23 cellular contexts compared by ENCODE assay signal in genomic region chr2:196739031-196739430, GRCh38.
"Had no signal": no experiment of that assay in that cellular context is flagged by ENCODE, and none has a peak within 500 bp of the region (broad histone marks: within the 10 kb centered on the region; RNA-seq: fewer than 3 reads in every experiment).

No MANE protein-coding gene starts in this region.

- DNase-seq: natural killer cell; occipital lobe; ovary; posterior cingulate gyrus; psoas muscle; right cardiac atrium; spleen; stimulated activated CD4-positive, alpha-beta T cell treated with anti-CD3 and anti-CD28 coated beads, Interleukin-12 subunit alpha, Interleukin-12 subunit beta, amount 100 ng/mL, for 4 hours; stimulated activated CD4-positive, alpha-beta T cell treated with anti-CD3 and anti-CD28 coated beads, Interleukin-1b, Interleukin-23, amount 100 ng/mL, for 48 hours; stimulated activated CD4-positive, alpha-beta T cell treated with anti-CD3 and anti-CD28 coated beads, Interleukin-4, amount 100 ng/mL, for 1 hour; stimulated activated CD4-positive, alpha-beta T cell treated with anti-CD3 and anti-CD28 coated beads, Interleukin-4, amount 100 ng/mL, for 4 hours; stimulated activated CD8-positive, alpha-beta memory T cell treated with anti-CD3 and anti-CD28 coated beads, Interleukin-4, amount 100 ng/mL, for 48 hours; stimulated activated naive CD4-positive, alpha-beta T cell; stimulated activated naive CD8-positive, alpha-beta T cell treated with anti-CD3 and anti-CD28 coated beads, Interleukin-15, amount 100 ng/mL, for 72 hours; stimulated activated naive CD8-positive, alpha-beta T cell treated with anti-CD3 and anti-CD28 coated beads, Interleukin-15, Interleukin-2, amounts not matched to agents 100 U/mL and 50 U/mL, for 24 hours; substantia nigra; testis; tibial artery; transverse colon; upper lobe of right lung; uterus had no signal

- ATAC-seq: natural killer cell; psoas muscle; right cardiac atrium; sciatic nerve; stimulated activated memory B cell treated with anti-CD40 and anti-IgM and Interleukin-4, amounts not matched to agents 10 μg/mL and 1 μg/mL and 100 μg/mL, for 72 hours; stimulated activated naive CD8-positive, alpha-beta T cell treated with anti-CD3 and anti-CD28 coated beads, Interleukin-15, amount 100 ng/mL, for 72 hours; stimulated activated naive CD8-positive, alpha-beta T cell treated with anti-CD3 and anti-CD28 coated beads, Interleukin-15, Interleukin-2, amounts not matched to agents 100 U/mL and 50 U/mL, for 24 hours; upper lobe of right lung had no signal
